9 cellular contexts compared by ENCODE assay signal in the genomic region with DNA sequence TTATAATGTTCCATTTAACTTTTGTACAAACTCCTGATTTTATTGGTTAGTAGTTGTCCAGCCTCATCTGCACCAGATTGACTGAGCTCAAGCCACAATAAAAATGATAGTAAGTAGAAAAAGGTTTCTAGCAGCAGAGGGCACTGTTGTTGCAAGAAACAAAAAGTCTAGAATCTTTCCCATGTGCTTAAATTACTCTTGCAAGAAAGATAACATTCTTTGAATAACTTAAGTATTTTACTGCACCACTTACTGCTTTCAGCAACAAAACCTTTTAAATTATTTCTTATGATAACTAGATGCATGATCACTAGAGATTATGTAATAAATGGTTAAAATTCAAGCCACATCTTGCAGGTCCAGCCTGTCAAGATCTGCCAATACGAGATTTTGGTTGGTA.
DNase-seq lines count a peak whose midpoint lies in the region; ATAC-seq and TF ChIP-seq lines count a peak whose summit lies in the region.
"Had no signal": no experiment of that assay in that cellular context is flagged by ENCODE, and none has a peak within 500 bp of the region (broad histone marks: within the 10 kb centered on the region; RNA-seq: fewer than 3 reads in every experiment).

No MANE protein-coding gene starts in this region.

- no peak overlapping the region for H3K27ac ChIP-seq in tibial artery
- H3K27ac ChIP-seq: BLaER1 treated with 17β-estradiol and CSF1 and Interleukin-3, amounts not matched to agents 10 nM and 100 nM had no signal

- peak; percentile 50 to 54 for TF ChIP-seq CTCF in tibial artery (IDR thresholded peaks at IDR 0.05)

- no peak for ATAC-seq in GM21737 (IDR thresholded peaks at IDR 0.05; ENCODE audit: unreplicated experiment)

- in situ Hi-C loops in HAP-1 (cut with MboI; ENCODE audit: low sequenced_read_pairs) = no loop called here

- peaks cover 5% of the 10 kb centered on the region for H3K4me1 ChIP-seq in HAP-1
- H3K4me1 ChIP-seq in tibial artery = no peaks in the 10 kb centered on the region
- H3K4me1 ChIP-seq: BLaER1 treated with 17β-estradiol and CSF1 and Interleukin-3, amounts not matched to agents 10 nM and 100 nM had no signal

- H3K4me3 ChIP-seq in HAP-1 (no peak overlapping the region), tibial artery (no peak overlapping the region)
- H3K4me3 ChIP-seq: BLaER1 treated with 17β-estradiol and CSF1 and Interleukin-3, amounts not matched to agents 10 nM and 100 nM had no signal

- H3K36me3 ChIP-seq in HAP-1 (replicated peaks) (peaks cover 31% of the 10 kb centered on the region), tibial artery (peaks cover 5 to 25% (median 16%) of the 10 kb centered on the region in 3 donors)

- H3K27me3 ChIP-seq in HAP-1 (ENCODE audit: low read depth) (no peaks in the 10 kb centered on the region), tibial artery (no peaks in the 10 kb centered on the region)
- H3K27me3 ChIP-seq: BLaER1 treated with 17β-estradiol and CSF1 and Interleukin-3, amounts not matched to agents 10 nM and 100 nM had no signal

- intact Hi-C loops in tibial artery (cut with DNase I; ENCODE audit: low total_unique reads) = loop anchor here (5.0 kb wide), 1 partner anchor 185 kb away; no protein-coding TSS in a partner anchor

- DNase-seq in NCI-H1436 (lab: John Stamatoyannopoulos, UW) (peak; percentile 16), NCI-H1436 treated with DMSO at 0.1 percent for 48 hours (lab: John Stamatoyannopoulos, UW) (no peak), HAP-1 (ENCODE audit: low spot score in 2 of 2) (peak; percentile 39 to 84), NCI-H2029 treated with DMSO at 0.1 percent for 48 hours (lab: John Stamatoyannopoulos, UW) (peak; percentile 19), astrocyte of the hippocampus (ENCODE audit: low read depth, low spot score) (peak; percentile 75), inferior parietal cortex (ENCODE audit: extremely low spot score) (peak; percentile 71), tibial artery (no peak)

- H3K9me3 ChIP-seq in HAP-1 (no peaks in the 10 kb centered on the region), tibial artery (no peaks in the 10 kb centered on the region)
- H3K9me3 ChIP-seq: BLaER1 treated with 17β-estradiol and CSF1 and Interleukin-3, amounts not matched to agents 10 nM and 100 nM had no signal

Comparison
In these comparisons a context has a peak if more than half of its experiments do, and no peak if none do; other contexts are left out.
1. DNase-seq: peak in NCI-H1436 (single experiment), HAP-1 (2 of 2), NCI-H2029 treated with DMSO at 0.1 percent for 48 hours (single experiment), astrocyte of the hippocampus (single experiment) and inferior parietal cortex (single experiment); none in NCI-H1436 treated with DMSO at 0.1 percent for 48 hours (single experiment) and tibial artery (0 of 2).